25 cellular contexts compared by ENCODE assay signal in the genomic region with DNA sequence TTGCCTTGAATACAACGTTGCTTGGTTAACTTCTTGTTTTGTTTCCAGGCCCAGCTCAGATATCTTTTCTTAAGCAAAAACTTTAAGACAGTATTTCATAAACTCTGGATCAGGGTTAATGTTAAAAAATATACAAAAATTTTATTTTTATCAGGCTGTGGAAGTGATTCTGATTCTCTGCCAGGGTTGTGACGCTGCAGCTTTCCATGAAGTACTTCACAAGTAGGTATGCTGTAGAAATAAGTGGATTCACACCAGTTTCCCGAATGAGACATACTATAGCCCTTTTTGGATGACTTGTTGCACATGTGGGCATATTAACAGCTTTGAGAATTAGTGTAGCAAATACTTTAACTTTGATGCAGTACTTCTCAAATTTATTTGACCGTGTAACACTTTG.
DNase-seq lines count a peak whose midpoint lies in the region; ATAC-seq and TF ChIP-seq lines count a peak whose summit lies in the region.
"Had no signal": no experiment of that assay in that cellular context is flagged by ENCODE, and none has a peak within 500 bp of the region (broad histone marks: within the 10 kb centered on the region; RNA-seq: fewer than 3 reads in every experiment).

No MANE protein-coding gene starts in this region.

- peak overlapping the region; percentile 51; the same call in 1 of the 2 replicates for H3K27ac ChIP-seq in SK-N-MC
- H3K27ac ChIP-seq: KMS-11, neutrophil, psoas muscle, RWPE1, thoracic aorta had no signal

- no peak for TF ChIP-seq CTCF in AG09319 (IDR thresholded peaks at IDR 0.05; ENCODE audit: low read depth, low read length)
- no peak for TF ChIP-seq CTCF in fibroblast of the aortic adventitia (IDR thresholded peaks at IDR 0.05; ENCODE audit: insufficient read depth, low read length)
- no peak for TF ChIP-seq CTCF in omental fat pad (IDR thresholded peaks at IDR 0.05)

- H3K36me3 ChIP-seq in SK-N-MC (ENCODE audit: insufficient read depth, low read length): no peaks in the 10 kb centered on the region
- H3K36me3 ChIP-seq: heart left ventricle, neutrophil, thoracic aorta had no signal

- no peak overlapping the region for H3K9ac ChIP-seq in SK-N-MC (ENCODE audit: insufficient read length)
- H3K9ac ChIP-seq: KMS-11 had no signal

- no peaks in the 10 kb centered on the region for H3K9me3 ChIP-seq in SK-N-MC (ENCODE audit: low read depth, low read length)
- H3K9me3 ChIP-seq: heart left ventricle, neutrophil, psoas muscle, thoracic aorta had no signal

- peak; percentile 89 for ATAC-seq in omental fat pad (ENCODE audit: low FRiP score)
- ATAC-seq in HG03108 (IDR thresholded peaks at IDR 0.05; ENCODE audit: unreplicated experiment): no peak
- ATAC-seq: activated CD8-positive, alpha-beta T cell treated with anti-CD3 and anti-CD28 coated beads for 36 hours; activated T-helper 17 cell treated with anti-CD3 and anti-CD28 coated beads, Interleukin-2, amount 50 U/mL, for 72 hours; heart left ventricle; psoas muscle; SK-N-SH treated with all-trans-retinoic acid at 6 μM for 48 hours; T-helper 17 cell had no signal

- DNase-seq in AG09319 (ENCODE audit: extremely low read depth, low read depth) (peak; percentile 30), SK-N-MC (ENCODE audit: low read depth, low spot score) (no peak), fibroblast of the aortic adventitia (ENCODE audit: low read depth) (peak; percentile 22), omental fat pad (ENCODE audit: low spot score) (peak; percentile 44), CD1c-positive myeloid dendritic cell (ENCODE audit: extremely low spot score) (no peak), DMS53 treated with DMSO at 0.1 percent for 48 hours (lab: John Stamatoyannopoulos, UW; ENCODE audit: unreplicated experiment) (no peak)
- DNase-seq: activated CD4-positive, alpha-beta T cell treated with anti-CD3 and anti-CD28 coated beads for 1 hour; activated CD8-positive, alpha-beta T cell treated with anti-CD3 and anti-CD28 coated beads for 36 hours; activated naive CD4-positive, alpha-beta T cell treated with anti-CD3 and anti-CD28 coated beads, Interleukin-2, amount 50 U/mL, for 16 hours; amygdala; C1 segment of cervical spinal cord; DND-41; NCI-H1436; NCI-H446; NCI-H774; T-helper 17 cell had no signal

- no peak overlapping the region for H3K4me3 ChIP-seq in SK-N-MC
- no peak overlapping the region for H3K4me3 ChIP-seq in fibroblast of the aortic adventitia (ENCODE audit: low read depth, low read length)
- H3K4me3 ChIP-seq: heart left ventricle, psoas muscle, thoracic aorta had no signal

Comparison
In these comparisons a context has a peak if more than half of its experiments do, and no peak if none do; other contexts are left out.
1. DNase-seq: peak in AG09319 (single experiment), fibroblast of the aortic adventitia (single experiment) and omental fat pad (single experiment); none in SK-N-MC (single experiment), CD1c-positive myeloid dendritic cell (single experiment) and DMS53 treated with DMSO at 0.1 percent for 48 hours (single experiment).